15 cellular contexts compared by ENCODE assay signal in the genomic region with DNA sequence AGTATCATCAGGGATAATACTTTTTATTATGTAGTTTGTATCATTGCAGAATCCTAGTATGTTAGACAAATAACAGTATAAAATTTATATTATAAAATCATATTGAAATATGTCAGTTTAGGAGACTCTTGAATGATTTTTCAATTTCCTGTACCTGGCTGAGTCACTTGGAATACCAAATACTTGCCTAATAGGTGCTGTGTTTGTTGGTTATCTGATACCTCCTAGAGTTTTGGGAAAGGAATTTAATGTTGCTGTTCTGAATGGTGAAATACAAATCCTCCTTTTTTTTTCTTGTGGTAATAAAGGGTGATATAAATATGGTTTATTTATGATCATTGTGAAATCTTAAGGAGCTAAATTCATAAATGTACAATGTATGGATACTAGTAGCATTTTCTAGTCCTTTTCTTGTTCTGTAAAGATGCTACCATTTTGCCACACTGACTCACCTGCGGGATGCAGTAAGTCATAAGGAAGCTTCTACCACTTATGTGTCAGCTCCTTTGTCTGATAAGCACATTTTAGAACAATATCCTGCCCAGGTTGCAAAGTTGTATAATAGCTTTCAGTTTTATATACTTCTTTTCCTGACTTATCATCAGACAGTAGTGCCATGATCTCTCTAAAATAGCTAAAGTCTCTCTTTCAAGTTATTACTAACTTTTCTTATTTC.
DNase-seq lines count a peak whose midpoint lies in the region; ATAC-seq and TF ChIP-seq lines count a peak whose summit lies in the region.
"Had no signal": no experiment of that assay in that cellular context is flagged by ENCODE, and none has a peak within 500 bp of the region (broad histone marks: within the 10 kb centered on the region; RNA-seq: fewer than 3 reads in every experiment).

No MANE protein-coding gene starts in this region.

- H4K20me1 ChIP-seq in PC-3 (ENCODE audit: low read length), result no peaks in the 10 kb centered on the region
- H4K20me1 ChIP-seq: BLaER1 had no signal

- no peaks in the 10 kb centered on the region for H3F3A ChIP-seq in PC-3 (ENCODE audit: low read length, unreplicated experiment)

- H3K9me3 ChIP-seq in PC-3 (ENCODE audit: low read length) (no peaks in the 10 kb centered on the region), mucosa of descending colon (no peaks in the 10 kb centered on the region)
- H3K9me3 ChIP-seq: BLaER1 had no signal

- H3K36me3 ChIP-seq in PC-3 (ENCODE audit: low read depth, low read length) (no peaks in the 10 kb centered on the region), mucosa of descending colon (ENCODE audit: low read depth) (no peaks in the 10 kb centered on the region)
- H3K36me3 ChIP-seq: BLaER1 had no signal

- no peak overlapping the region for H3K27ac ChIP-seq in PC-3 (ENCODE audit: low read length)
- H3K27ac ChIP-seq: 22Rv1, BLaER1 had no signal

- no peak overlapping the region for H3K9ac ChIP-seq in PC-3 (ENCODE audit: low read length)
- H3K9ac ChIP-seq: BLaER1 had no signal

- H3K4me1 ChIP-seq in PC-3 (ENCODE audit: insufficient read depth, low read length), result peaks cover 10% of the 10 kb centered on the region
- H3K4me1 ChIP-seq in mucosa of descending colon (ENCODE audit: low read depth), result no peaks in the 10 kb centered on the region
- H3K4me1 ChIP-seq: BLaER1 had no signal

- no TSS peak for BruUV-seq in PC-3 (replicated peaks; lab: Mats Ljungman, UMichigan)

- H3K4me3 ChIP-seq in PC-3 (ENCODE audit: low read length) (no peak overlapping the region), epithelial cell of esophagus (ENCODE audit: low read length) (no peak overlapping the region), mucosa of descending colon (no peak overlapping the region)
- H3K4me3 ChIP-seq: BLaER1 had no signal

- no peak overlapping the region for H3K4me2 ChIP-seq in PC-3 (ENCODE audit: low read length)
- H3K4me2 ChIP-seq: BLaER1 had no signal

- TF ChIP-seq CTCF in PC-3 (conservative IDR thresholded peaks at IDR 0.05; ENCODE audit: low read depth, low read length) (no peak), epithelial cell of esophagus (IDR thresholded peaks at IDR 0.05; ENCODE audit: insufficient read depth, low read depth, low read length, missing control alignments) (no peak), mucosa of descending colon (IDR thresholded peaks at IDR 0.05) (no peak)

- H2AFZ ChIP-seq in PC-3 (ENCODE audit: low read length), result no peak overlapping the region

- no peaks in the 10 kb centered on the region for H3K9me2 ChIP-seq in PC-3 (replicated peaks; ENCODE audit: low read length)

- CTCF ChIA-PET in PC-3 (lab: Charles Lee), result no interaction called here

- peak; percentile 28 for DNase-seq in NCI-H2171 treated with DMSO at 0.1 percent for 48 hours (lab: John Stamatoyannopoulos, UW)
- no peak for DNase-seq in NCI-H2171 (lab: John Stamatoyannopoulos, UW)
- peak; percentile 55 for DNase-seq in PC-3
- peak; percentile 3 for DNase-seq in epithelial cell of esophagus (ENCODE audit: low read depth)
- DNase-seq in mucosa of descending colon, result no peak
- no peak for DNase-seq in NCI-H748 treated with DMSO at 0.1 percent for 48 hours (lab: John Stamatoyannopoulos, UW)
- no peak for DNase-seq in NCI-H345 (lab: John Stamatoyannopoulos, UW)
- no peak for DNase-seq in epidermal melanocyte (ENCODE audit: insufficient read length, low spot score)
- DNase-seq: CD4-positive, alpha-beta memory T cell; DMS153; DMS79; GF-D8; H9 had no signal

- intact Hi-C loops in PC-3 (cut with micrococcal nuclease) (no loop called here), mucosa of descending colon (cut with DNase I, micrococcal nuclease) (no loop called here)

- ATAC-seq in PC-3, result peak; percentile 59
- ATAC-seq in mucosa of descending colon, result peak; percentile 97

- POLR2A ChIA-PET in PC-3 (lab: Charles Lee; ENCODE audit: unreplicated experiment), result interaction anchor here (0.6 kb wide), 1 partner anchor 16 kb away, joined by 15 read pairs; no protein-coding TSS in a partner anchor

- H3K79me2 ChIP-seq in PC-3 (ENCODE audit: low read length), result no peaks in the 10 kb centered on the region

- H3K27me3 ChIP-seq in PC-3 (ENCODE audit: low read length), result no peaks in the 10 kb centered on the region
- H3K27me3 ChIP-seq: BLaER1 had no signal

Comparison
In these comparisons a context has a peak if more than half of its experiments do, and no peak if none do; other contexts are left out.
1. DNase-seq: peak in NCI-H2171 treated with DMSO at 0.1 percent for 48 hours (single experiment), PC-3 (single experiment) and epithelial cell of esophagus (single experiment); none in NCI-H2171 (single experiment), mucosa of descending colon (0 of 3), NCI-H748 treated with DMSO at 0.1 percent for 48 hours (single experiment), NCI-H345 (single experiment) and epidermal melanocyte (single experiment).